ENCODE assay signal across 1 cellular context in genomic region chr1:27557596-27558340, GRCh38.
TF ChIP-seq lines count a peak whose summit lies in the region.

No MANE protein-coding gene starts in this region.

TF ChIP-seq in HepG2, 621 proteins besides CTCF, POLR2A, EP300 and RAD21 (continued from another document):
- TF ChIP-seq HNF1A (IDR thresholded peaks at IDR 0.05; ENCODE audit: low read depth), result no peak
- no peak for TF ChIP-seq HNF1A (CRISPR knock-in tag; IDR thresholded peaks at IDR 0.05; ENCODE audit: borderline replicate concordance)
